ENCODE assay signal across 14 cellular contexts in genomic region chr20:15278041-15278440, GRCh38.
DNase-seq lines count a peak whose midpoint lies in the region; ATAC-seq, FAIRE-seq and TF ChIP-seq lines count a peak whose summit lies in the region.
"Had no signal": no experiment of that assay in that cellular context is flagged by ENCODE, and none has a peak within 500 bp of the region (broad histone marks: within the 10 kb centered on the region; RNA-seq: fewer than 3 reads in every experiment).

No MANE protein-coding gene starts in this region.

- no peaks in the 10 kb centered on the region for H3K36me3 ChIP-seq in RWPE2 (ENCODE audit: low read depth)
- H3K36me3 ChIP-seq: BLaER1 had no signal

- no peaks in the 10 kb centered on the region for H3K27me3 ChIP-seq in RWPE2 (ENCODE audit: insufficient read depth, poor library complexity, severe bottlenecking)
- H3K27me3 ChIP-seq: BLaER1 had no signal

- FAIRE-seq in urothelium cell line (lab: Jason Lieb, UNC), result no peak
- FAIRE-seq: K562 had no signal

- no peaks in the 10 kb centered on the region for H3K9me3 ChIP-seq in RWPE2 (ENCODE audit: severe bottlenecking)

- TF ChIP-seq CTCF in RWPE2 (IDR thresholded peaks at IDR 0.05; ENCODE audit: poor library complexity, severe bottlenecking), result no peak

- H3K27ac ChIP-seq in RWPE2 (ENCODE audit: poor library complexity, severe bottlenecking), result peak overlapping the region; percentile 74
- H3K27ac ChIP-seq in epithelial cell of prostate, result peak overlapping the region; percentile 59
- H3K27ac ChIP-seq: BLaER1 had no signal

- ATAC-seq in RWPE2 (ENCODE audit: low read depth), result peak; percentile 98
- ATAC-seq: GM23338, K562 had no signal

- H3K4me3 ChIP-seq in RWPE2 (ENCODE audit: severe bottlenecking), result no peak overlapping the region
- H3K4me3 ChIP-seq: BLaER1, GM23338, K562 had no signal

- H3K4me1 ChIP-seq in RWPE2 (ENCODE audit: insufficient read depth, poor library complexity, severe bottlenecking), result peaks cover 10% of the 10 kb centered on the region
- H3K4me1 ChIP-seq: BLaER1 had no signal

- DNase-seq in HS-5 (ENCODE audit: low read depth) (peak; percentile 26), RWPE2 (ENCODE audit: low spot score) (no peak), epithelial cell of prostate (ENCODE audit: low read depth, low spot score) (peak; percentile 56), urothelium cell line (ENCODE audit: low spot score) (peak; percentile 4), GM19238 (ENCODE audit: insufficient read length, low spot score) (no peak)
- DNase-seq in activated CD4-positive, alpha-beta T cell treated with anti-CD3 and anti-CD28 coated beads for 48 hours, result no peak
- no peak for DNase-seq in activated CD4-positive, CD25-positive, alpha-beta regulatory T cell treated with anti-CD3 and anti-CD28 coated beads, Interleukin-2, amount 50 U/mL, for 72 hours
- DNase-seq: AML-193; CD8-positive, alpha-beta memory T cell; DMS53; H7 had no signal

Comparison
In these comparisons a context has a peak if more than half of its experiments do, and no peak if none do; other contexts are left out.
1. DNase-seq: peak in HS-5 (single experiment), epithelial cell of prostate (single experiment) and urothelium cell line (single experiment); none in RWPE2 (single experiment), activated CD4-positive, alpha-beta T cell treated with anti-CD3 and anti-CD28 coated beads for 48 hours (single experiment), activated CD4-positive, CD25-positive, alpha-beta regulatory T cell treated with anti-CD3 and anti-CD28 coated beads, Interleukin-2, amount 50 U/mL, for 72 hours (single experiment) and GM19238 (single experiment).